ENCODE assay signal across 19 cellular contexts in genomic region chr17:3063507-3063906, GRCh38. TPM values are rescaled to one million over a fixed set of nuclear protein-coding genes. Genes with fewer than 3 reads are reported as not detected.
"Had no signal": no experiment of that assay in that cellular context is flagged by ENCODE, and none has a peak within 500 bp of the region (broad histone marks: within the 10 kb centered on the region; RNA-seq: fewer than 3 reads in every experiment).

OR1D5 (minus strand) TSS chr17:3063607; CDS start chr17:3063607, 0 bp downstream.

RNA-seq across cellular contexts. Expression of gene OR1D5, which starts in this region (rescaled TPM):
- total RNA-seq: natural killer cell treated with Interleukin-12 subunit alpha and Interleukin-12 subunit beta and Interleukin-15 and Interleukin-18, amount 100 ng/mL, for 72 hours; neural crest cell; omental fat pad; osteocyte; pancreas; posterior vena cava; prostate gland; pulmonary artery endothelial cell; right atrium auricular region; sciatic nerve; smooth muscle cell; spleen; suprapubic skin; testis; transverse colon; upper lobe of right lung; urinary bladder; uterus had no signal
- polyA plus RNA-seq: pancreas, smooth muscle cell, spleen, thymus, urinary bladder had no signal
